In genomic region chr7:135536160-135536559, GRCh38 we compare ENCODE assay signal across 13 cellular contexts. TPM values are rescaled to one million over a fixed set of nuclear protein-coding genes. Genes with fewer than 3 reads are reported as not detected.
DNase-seq lines count a peak whose midpoint lies in the region; ATAC-seq and TF ChIP-seq lines count a peak whose summit lies in the region.
"Had no signal": no experiment of that assay in that cellular context is flagged by ENCODE, and none has a peak within 500 bp of the region (broad histone marks: within the 10 kb centered on the region; RNA-seq: fewer than 3 reads in every experiment).

No MANE protein-coding gene starts in this region.

- no peak overlapping the region for H2AK5ac ChIP-seq in mesenchymal stem cell (ENCODE audit: low read length, severe bottlenecking)

- no peak overlapping the region for H4K8ac ChIP-seq in mesenchymal stem cell (ENCODE audit: low read length)

- no peak for ATAC-seq in HG03039 (IDR thresholded peaks at IDR 0.05; ENCODE audit: unreplicated experiment)

- H3K9ac ChIP-seq in mesenchymal stem cell (ENCODE audit: low read length) = no peak overlapping the region

- CTCF ChIA-PET in activated naive CD4-positive, alpha-beta T cell treated with anti-CD3 and anti-CD28 coated beads for 36 hours (lab: Charles Lee) = no interaction called here

- H3K27me3 ChIP-seq in mesenchymal stem cell (ENCODE audit: control insufficient read depth in 1 of 2, insufficient read depth in 1 of 2, low read length in 2 of 2) = peaks cover 5 to 8% of the 10 kb centered on the region in 2 experiments

- DNase-seq in GM04504 (ENCODE audit: low read depth) = peak; percentile 17
- peak; percentile 90 for DNase-seq in MV-4-11 (lab: John Stamatoyannopoulos, UW)
- DNase-seq in choroid plexus epithelial cell (ENCODE audit: low read depth) = peak; percentile 91
- DNase-seq in mesenchymal stem cell = peak; percentile 53
- DNase-seq in D341Med (ENCODE audit: low spot score) = no peak
- no peak for DNase-seq in activated naive CD4-positive, alpha-beta T cell treated with anti-CD3 and anti-CD28 coated beads for 36 hours
- DNase-seq: activated naive CD4-positive, alpha-beta T cell treated with anti-CD3 and anti-CD28 coated beads, Interleukin-2, amount 10 ng/mL, durations not matched to agents 7 days and 5 days; CD4-positive, alpha-beta memory T cell; H7; NCI-H2107; stimulated activated naive CD4-positive, alpha-beta T cell; WERI-Rb-1 had no signal

- WGBS in mesenchymal stem cell = 76% methylated on average over 7 of the region's 7 CpGs

- no peak overlapping the region for H3K27ac ChIP-seq in mesenchymal stem cell (ENCODE audit: low read length, poor library complexity, severe bottlenecking)
- H3K27ac ChIP-seq: WERI-Rb-1 had no signal

- H3K4me1 Mint-ChIP-seq in activated naive CD4-positive, alpha-beta T cell treated with anti-CD3 and anti-CD28 coated beads for 36 hours (ENCODE audit: low read depth) = no peaks in the 10 kb centered on the region
- H3K4me1 Mint-ChIP-seq: activated naive CD4-positive, alpha-beta T cell treated with anti-CD3 and anti-CD28 coated beads, Interleukin-2, amount 10 ng/mL, durations not matched to agents 7 days and 5 days; CD4-positive, alpha-beta memory T cell had no signal

- H3K14ac ChIP-seq in mesenchymal stem cell (ENCODE audit: low read length in 2 of 2) = no peak overlapping the region

- no peaks in the 10 kb centered on the region for H3K36me3 Mint-ChIP-seq in activated naive CD4-positive, alpha-beta T cell treated with anti-CD3 and anti-CD28 coated beads for 36 hours (ENCODE audit: low read depth)
- H3K36me3 Mint-ChIP-seq: activated naive CD4-positive, alpha-beta T cell treated with anti-CD3 and anti-CD28 coated beads, Interleukin-2, amount 10 ng/mL, durations not matched to agents 7 days and 5 days; CD4-positive, alpha-beta memory T cell had no signal

- no peaks in the 10 kb centered on the region for H3K4me1 ChIP-seq in mesenchymal stem cell (ENCODE audit: control insufficient read depth, insufficient read depth, low read depth, low read length)

- H2BK5ac ChIP-seq in mesenchymal stem cell (ENCODE audit: low read depth, low read length, poor library complexity, severe bottlenecking) = no peak overlapping the region

- H4K91ac ChIP-seq in mesenchymal stem cell (ENCODE audit: low read length) = no peak overlapping the region

- H2BK120ac ChIP-seq in mesenchymal stem cell (ENCODE audit: low read depth, low read length) = no peak overlapping the region

- TF ChIP-seq CTCF in choroid plexus epithelial cell (conservative IDR thresholded peaks at IDR 0.05; ENCODE audit: low read depth, low read length) = no peak

- no peak overlapping the region for H2BK12ac ChIP-seq in mesenchymal stem cell (ENCODE audit: low read length in 2 of 2)

- H3K23ac ChIP-seq in mesenchymal stem cell (ENCODE audit: low read length in 2 of 2) = no peak overlapping the region

- H3K4me3 Mint-ChIP-seq in activated naive CD4-positive, alpha-beta T cell treated with anti-CD3 and anti-CD28 coated beads for 36 hours = no peak overlapping the region
- H3K4me3 Mint-ChIP-seq: activated naive CD4-positive, alpha-beta T cell treated with anti-CD3 and anti-CD28 coated beads, Interleukin-2, amount 10 ng/mL, durations not matched to agents 7 days and 5 days; CD4-positive, alpha-beta memory T cell had no signal

- no peaks in the 10 kb centered on the region for H3K36me3 ChIP-seq in mesenchymal stem cell (ENCODE audit: control insufficient read depth in 1 of 2, insufficient read depth in 2 of 2, low read depth in 1 of 2, low read length in 2 of 2)
- H3K36me3 ChIP-seq: WERI-Rb-1 had no signal

- no peak overlapping the region for H3K4me3 ChIP-seq in choroid plexus epithelial cell (ENCODE audit: low read depth, low read length)
- H3K4me3 ChIP-seq in mesenchymal stem cell (ENCODE audit: insufficient read depth in 1 of 2, low read depth in 1 of 2, low read length in 2 of 2) = no peak overlapping the region

- H3K27ac Mint-ChIP-seq in activated naive CD4-positive, alpha-beta T cell treated with anti-CD3 and anti-CD28 coated beads for 36 hours = no peak overlapping the region
- H3K27ac Mint-ChIP-seq: activated naive CD4-positive, alpha-beta T cell treated with anti-CD3 and anti-CD28 coated beads, Interleukin-2, amount 10 ng/mL, durations not matched to agents 7 days and 5 days had no signal

- H3K9me3 Mint-ChIP-seq in activated naive CD4-positive, alpha-beta T cell treated with anti-CD3 and anti-CD28 coated beads for 36 hours = no peaks in the 10 kb centered on the region
- H3K9me3 Mint-ChIP-seq: activated naive CD4-positive, alpha-beta T cell treated with anti-CD3 and anti-CD28 coated beads, Interleukin-2, amount 10 ng/mL, durations not matched to agents 7 days and 5 days; CD4-positive, alpha-beta memory T cell had no signal

- no peak overlapping the region for H2BK15ac ChIP-seq in mesenchymal stem cell (ENCODE audit: low read depth, poor library complexity, severe bottlenecking)

- H3K18ac ChIP-seq in mesenchymal stem cell (ENCODE audit: low read depth in 1 of 2, low read length in 2 of 2) = no peak overlapping the region

- H3K27me3 Mint-ChIP-seq in activated naive CD4-positive, alpha-beta T cell treated with anti-CD3 and anti-CD28 coated beads for 36 hours (ENCODE audit: low read depth) = peaks cover 6% of the 10 kb centered on the region

- H3K9me3 ChIP-seq in mesenchymal stem cell (ENCODE audit: control insufficient read depth, low read length) = no peaks in the 10 kb centered on the region

- H3K4ac ChIP-seq in mesenchymal stem cell (ENCODE audit: low read depth in 1 of 2, low read length in 2 of 2) = no peak overlapping the region

- no peak overlapping the region for H3K4me2 ChIP-seq in mesenchymal stem cell (ENCODE audit: low read length, poor library complexity, severe bottlenecking)

- no peak overlapping the region for H2AFZ ChIP-seq in mesenchymal stem cell (ENCODE audit: low read depth, low read length)

- intact Hi-C loops in activated naive CD4-positive, alpha-beta T cell treated with anti-CD3 and anti-CD28 coated beads for 36 hours (cut with micrococcal nuclease) = no loop called here

- H3K79me1 ChIP-seq in mesenchymal stem cell (replicated peaks; ENCODE audit: low read length, poor library complexity, severe bottlenecking) = no peaks in the 10 kb centered on the region

RNA-seq across cellular contexts. Expression of gene NUP205, which starts 21.6 kb away (rescaled TPM):
- 20.3 TPM for polyA plus RNA-seq in mesenchymal stem cell (2013, experiment 1 of 2)
- 23.8 TPM for polyA plus RNA-seq in mesenchymal stem cell (2013, experiment 2 of 2)
- 100 to 1,000 TPM; 155 to 162 TPM for total RNA-seq in activated naive CD4-positive, alpha-beta T cell treated with anti-CD3 and anti-CD28 coated beads for 36 hours

RNA-seq across cellular contexts. Expression of gene CNOT4, which starts 26.3 kb away (rescaled TPM):
- 21.2 TPM for polyA plus RNA-seq in mesenchymal stem cell (2013, experiment 1 of 2)
- 19.9 TPM for polyA plus RNA-seq in mesenchymal stem cell (2013, experiment 2 of 2)
- total RNA-seq in activated naive CD4-positive, alpha-beta T cell treated with anti-CD3 and anti-CD28 coated beads for 36 hours = 10 to 100 TPM; 16.6 to 20.3 TPM

Comparison
In these comparisons a context has a peak if more than half of its experiments do, and no peak if none do; other contexts are left out.
1. DNase-seq: peak in GM04504 (single experiment), MV-4-11 (single experiment), choroid plexus epithelial cell (single experiment) and mesenchymal stem cell (single experiment); none in D341Med (single experiment) and activated naive CD4-positive, alpha-beta T cell treated with anti-CD3 and anti-CD28 coated beads for 36 hours (single experiment).